ENCODE assay signal across 9 cellular contexts in genomic region chr6:44004625-44005506, GRCh38.
DNase-seq lines count a peak whose midpoint lies in the region; ATAC-seq, FAIRE-seq and TF ChIP-seq lines count a peak whose summit lies in the region.
"Had no signal": no experiment of that assay in that cellular context is flagged by ENCODE, and none has a peak within 500 bp of the region (broad histone marks: within the 10 kb centered on the region; RNA-seq: fewer than 3 reads in every experiment).

No MANE protein-coding gene starts in this region.

- H3K27ac ChIP-seq in K562 (ENCODE audit: extremely low read depth, low read depth, low read length): no peak overlapping the region; the same call in 2 of the 3 replicates
- no peak overlapping the region for H3K27ac ChIP-seq in smooth muscle cell (ENCODE audit: low read depth)

- CTCF ChIA-PET in K562 (lab: Yijun Ruan, JAX; ENCODE audit: low intra/inter-chr PET ratio): no interaction called here
- CTCF ChIA-PET in activated CD8-positive, alpha-beta memory T cell treated with anti-CD3 and anti-CD28 coated beads, Interleukin-2, amount 10 ng/mL, durations not matched to agents 7 days and 5 days (lab: Charles Lee): interaction anchor here (0.7 kb wide), 1 partner anchor 74 kb away, joined by 3 read pairs; no protein-coding TSS in a partner anchor

- H3K9ac ChIP-seq in K562 (ENCODE audit: insufficient read depth in 1 of 2, low read depth in 2 of 2, low read length in 2 of 2): peak overlapping the region in 1 of 2 experiments; percentile 19; a peak in 2 of 4 replicates
- no peak overlapping the region for H3K9ac ChIP-seq in smooth muscle cell (ENCODE audit: low read depth)

- ATAC-seq in K562: no peak; the same call in 2 of the 3 replicates
- no peak for ATAC-seq in activated CD8-positive, alpha-beta memory T cell treated with anti-CD3 and anti-CD28 coated beads, Interleukin-2, amount 10 ng/mL, durations not matched to agents 7 days and 5 days
- ATAC-seq: activated CD4-positive, CD25-positive, alpha-beta regulatory T cell treated with anti-CD3 and anti-CD28 coated beads, Interleukin-2, amount 50 U/mL, for 24 hours had no signal

- no peaks in the 10 kb centered on the region for H3K9me3 Mint-ChIP-seq in activated CD8-positive, alpha-beta memory T cell treated with anti-CD3 and anti-CD28 coated beads, Interleukin-2, amount 10 ng/mL, durations not matched to agents 7 days and 5 days (ENCODE audit: low read depth)

- no peak overlapping the region for H3K27ac Mint-ChIP-seq in activated CD8-positive, alpha-beta memory T cell treated with anti-CD3 and anti-CD28 coated beads, Interleukin-2, amount 10 ng/mL, durations not matched to agents 7 days and 5 days

- peaks cover 61% of the 10 kb centered on the region for H3K27me3 Mint-ChIP-seq in activated CD8-positive, alpha-beta memory T cell treated with anti-CD3 and anti-CD28 coated beads, Interleukin-2, amount 10 ng/mL, durations not matched to agents 7 days and 5 days

- FAIRE-seq in K562 (lab: Jason Lieb, UNC): no peak

- no TSS peak for BruUV-seq in K562 (replicated peaks; lab: Mats Ljungman, UMichigan)

- 16% methylated on average over 5 of the region's 7 CpGs for WGBS in K562 (ENCODE audit: insufficient coverage, low coverage, missing lambda C conversion rate)
- WGBS in smooth muscle cell (ENCODE audit: low lambda C conversion rate): 79% methylated on average over 6 of the region's 7 CpGs

- peaks cover 10% of the 10 kb centered on the region for H3K4me1 Mint-ChIP-seq in activated CD8-positive, alpha-beta memory T cell treated with anti-CD3 and anti-CD28 coated beads, Interleukin-2, amount 10 ng/mL, durations not matched to agents 7 days and 5 days

- H3K79me2 ChIP-seq in K562 (ENCODE audit: control insufficient read depth, insufficient read depth, low read length) (no peaks in the 10 kb centered on the region), smooth muscle cell (ENCODE audit: low read depth) (no peaks in the 10 kb centered on the region)

- H3K4me3 ChIP-seq in Jurkat, Clone E6-1 (ENCODE audit: low read length): no peak overlapping the region
- H3K4me3 ChIP-seq in K562: no peak overlapping the region
- H3K4me3 ChIP-seq in smooth muscle cell: no peak overlapping the region

- H3K36me3 ChIP-seq in K562 (ENCODE audit: control insufficient read depth, insufficient read depth, low read length): no peaks in the 10 kb centered on the region; the same call in 2 of the 3 replicates
- no peaks in the 10 kb centered on the region for H3K36me3 ChIP-seq in smooth muscle cell (ENCODE audit: low read depth)

- TF ChIP-seq RAD21 in K562 (CRISPR knock-in tag; conservative IDR thresholded peaks at IDR 0.05 in 1 of 2, IDR thresholded peaks at IDR 0.05 in 1 of 2): peak in 1 of 2 experiments; percentile 6; a peak in 2 of 4 replicates

- TF ChIP-seq EP300 in K562 (IDR thresholded peaks at IDR 0.05; ENCODE audit: low read length): no peak

- H4K20me1 ChIP-seq in K562 (replicated peaks; ENCODE audit: control insufficient read depth, insufficient read depth, low read length): no peaks in the 10 kb centered on the region
- no peaks in the 10 kb centered on the region for H4K20me1 ChIP-seq in smooth muscle cell (ENCODE audit: low read depth)

- peaks cover 24 to 26% of the 10 kb centered on the region in 2 experiments for H3K4me1 ChIP-seq in K562 (replicated peaks in 1 of 2; ENCODE audit: control insufficient read depth in 2 of 2, insufficient read depth in 2 of 2, low read length in 2 of 2)
- H3K4me1 ChIP-seq in smooth muscle cell (ENCODE audit: low read depth): peaks cover 31% of the 10 kb centered on the region

- H3K9me1 ChIP-seq in K562 (ENCODE audit: control insufficient read depth, insufficient read depth, low read length): peaks cover 3% of the 10 kb centered on the region

- intact Hi-C loops in K562 (cut with micrococcal nuclease): loop anchor here (5.0 kb wide), 2 partner anchors 48 to 67 kb away; no protein-coding TSS in a partner anchor

- DNase-seq in EL (peak; percentile 55), K562 (ENCODE audit: extremely low read depth in 1 of 4, low spot score in 3 of 4) (peak in 2 of 4 experiments; percentile 31 to 37), myocyte (ENCODE audit: low read depth) (peak; percentile 69), smooth muscle cell (lab: John Stamatoyannopoulos, UW; ENCODE audit: unreplicated experiment) (no peak), cerebellar nuclear complex (lab: John Stamatoyannopoulos, UW) (no peak)
- DNase-seq in Jurkat, Clone E6-1 (ENCODE audit: low read depth, low spot score): peak; percentile 42
- DNase-seq in activated CD8-positive, alpha-beta memory T cell treated with anti-CD3 and anti-CD28 coated beads, Interleukin-2, amount 10 ng/mL, durations not matched to agents 7 days and 5 days: no peak
- no peak for DNase-seq in activated CD4-positive, CD25-positive, alpha-beta regulatory T cell (lab: John Stamatoyannopoulos, UW)

- peak in 2 of 3 experiments; percentile 14 to 32; a peak in 2 of 6 replicates for TF ChIP-seq CTCF in K562 (IDR thresholded peaks at IDR 0.05 in 2 of 3, conservative IDR thresholded peaks at IDR 0.05 in 1 of 3; ENCODE audit: insufficient read depth in 2 of 3, low read depth in 1 of 3, low read length in 3 of 3)
- TF ChIP-seq CTCF in smooth muscle cell (IDR thresholded peaks at IDR 0.05; ENCODE audit: borderline replicate concordance, insufficient read depth, poor library complexity, severe bottlenecking): no peak

- TF ChIP-seq POLR2A in K562 (conservative IDR thresholded peaks at IDR 0.05): no peak

- POLR2A ChIA-PET in K562 (lab: Yijun Ruan, JAX): interaction anchor here (0.5 to 1.1 kb wide), 4 partner anchors 13 to 607 kb away, joined by 3 to 4 read pairs (median 3); no protein-coding TSS in a partner anchor

- H2AFZ ChIP-seq in K562 (ENCODE audit: low read depth, low read length) (peak overlapping the region; percentile 55; the same call in 1 of the 2 replicates), smooth muscle cell (ENCODE audit: low read depth) (no peak overlapping the region)

- H3K27me3 ChIP-seq in K562 (ENCODE audit: control insufficient read depth in 2 of 2, insufficient read depth in 2 of 2, low read length in 2 of 2) (no peaks in the 10 kb centered on the region), smooth muscle cell (ENCODE audit: low read depth) (no peaks in the 10 kb centered on the region)

- in situ Hi-C loops in K562 (cut with MboI): no loop called here

- H3F3A ChIP-seq in smooth muscle cell (ENCODE audit: low read depth): peaks cover 5% of the 10 kb centered on the region

- 0 out of 2 replicates have a peak, but pooled peaks cover 3% of the 10 kb centered on the region for H3K9me3 ChIP-seq in K562 (replicated peaks; ENCODE audit: control insufficient read depth, insufficient read depth, low read depth, low read length)
- no peaks in the 10 kb centered on the region for H3K9me3 ChIP-seq in smooth muscle cell (replicated peaks; ENCODE audit: low read depth)

- H3K36me3 Mint-ChIP-seq in activated CD8-positive, alpha-beta memory T cell treated with anti-CD3 and anti-CD28 coated beads, Interleukin-2, amount 10 ng/mL, durations not matched to agents 7 days and 5 days: no peaks in the 10 kb centered on the region

- no peak overlapping the region for H3K4me3 Mint-ChIP-seq in activated CD8-positive, alpha-beta memory T cell treated with anti-CD3 and anti-CD28 coated beads, Interleukin-2, amount 10 ng/mL, durations not matched to agents 7 days and 5 days

- H3K4me2 ChIP-seq in K562 (ENCODE audit: insufficient read depth, low read length) (no peak overlapping the region), smooth muscle cell (no peak overlapping the region)

TF ChIP-seq in K562, 482 proteins besides CTCF, POLR2A, EP300 and RAD21 (continues in another document):
- TF ChIP-seq ZNF133 (CRISPR knock-in tag; IDR thresholded peaks at IDR 0.05): no peak
- peak; percentile 54; the same call in 1 of the 2 replicates for TF ChIP-seq ZNF740 (CRISPR knock-in tag; IDR thresholded peaks at IDR 0.05)
- peak in 1 of 2 experiments; percentile 37; a peak in 1 of 4 replicates for TF ChIP-seq ZNF740 (tag; IDR thresholded peaks at IDR 0.05)
- TF ChIP-seq TRIM24 (IDR thresholded peaks at IDR 0.05): 0 out of 4 replicates have a peak, but pooled peaks of 1 of the 2 experiments have one; percentile 15
- TF ChIP-seq FUS (optimal IDR thresholded peaks at IDR 0.05; ENCODE audit: low read depth, low read length): no peak
- TF ChIP-seq ZNF316 (IDR thresholded peaks at IDR 0.05): peak; percentile 73
- TF ChIP-seq KDM2B (CRISPR knock-in tag; IDR thresholded peaks at IDR 0.05): no peak
- TF ChIP-seq ZNF695 (CRISPR knock-in tag; IDR thresholded peaks at IDR 0.05): no peak
- TF ChIP-seq ZNF12 (CRISPR knock-in tag; IDR thresholded peaks at IDR 0.05): no peak
- no peak for TF ChIP-seq POLR2H (tag; IDR thresholded peaks at IDR 0.05; ENCODE audit: low read depth)
- TF ChIP-seq ZNF146 (CRISPR knock-in tag; IDR thresholded peaks at IDR 0.05; ENCODE audit: unreplicated experiment): no peak
- TF ChIP-seq NCOA1 (IDR thresholded peaks at IDR 0.05; ENCODE audit: low read depth): no peak
- TF ChIP-seq, protein P1, sequence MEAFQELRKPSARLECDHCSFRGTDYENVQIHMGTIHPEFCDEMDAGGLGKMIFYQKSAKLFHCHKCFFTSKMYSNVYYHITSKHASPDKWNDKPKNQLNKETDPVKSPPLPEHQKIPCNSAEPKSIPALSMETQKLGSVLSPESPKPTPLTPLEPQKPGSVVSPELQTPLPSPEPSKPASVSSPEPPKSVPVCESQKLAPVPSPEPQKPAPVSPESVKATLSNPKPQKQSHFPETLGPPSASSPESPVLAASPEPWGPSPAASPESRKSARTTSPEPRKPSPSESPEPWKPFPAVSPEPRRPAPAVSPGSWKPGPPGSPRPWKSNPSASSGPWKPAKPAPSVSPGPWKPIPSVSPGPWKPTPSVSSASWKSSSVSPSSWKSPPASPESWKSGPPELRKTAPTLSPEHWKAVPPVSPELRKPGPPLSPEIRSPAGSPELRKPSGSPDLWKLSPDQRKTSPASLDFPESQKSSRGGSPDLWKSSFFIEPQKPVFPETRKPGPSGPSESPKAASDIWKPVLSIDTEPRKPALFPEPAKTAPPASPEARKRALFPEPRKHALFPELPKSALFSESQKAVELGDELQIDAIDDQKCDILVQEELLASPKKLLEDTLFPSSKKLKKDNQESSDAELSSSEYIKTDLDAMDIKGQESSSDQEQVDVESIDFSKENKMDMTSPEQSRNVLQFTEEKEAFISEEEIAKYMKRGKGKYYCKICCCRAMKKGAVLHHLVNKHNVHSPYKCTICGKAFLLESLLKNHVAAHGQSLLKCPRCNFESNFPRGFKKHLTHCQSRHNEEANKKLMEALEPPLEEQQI (IDR thresholded peaks at IDR 0.05): no peak
- TF ChIP-seq MEIS2 (IDR thresholded peaks at IDR 0.05; ENCODE audit: partially characterized antibody): peak; percentile 16

Comparison
In these comparisons a context has a peak if more than half of its experiments do, and no peak if none do; other contexts are left out.
1. DNase-seq: peak in EL (single experiment), Jurkat, Clone E6-1 (single experiment) and myocyte (single experiment); none in smooth muscle cell (single experiment), activated CD8-positive, alpha-beta memory T cell treated with anti-CD3 and anti-CD28 coated beads, Interleukin-2, amount 10 ng/mL, durations not matched to agents 7 days and 5 days (single experiment), activated CD4-positive, CD25-positive, alpha-beta regulatory T cell (0 of 4) and cerebellar nuclear complex (0 of 2).